10 cellular contexts compared by ENCODE assay signal in genomic region chr19:41537789-41538188, GRCh38. TPM values are rescaled to one million over a fixed set of nuclear protein-coding genes. Genes with fewer than 3 reads are reported as not detected.
DNase-seq lines count a peak whose midpoint lies in the region; ATAC-seq lines count a peak whose summit lies in the region.
"Had no signal": no experiment of that assay in that cellular context is flagged by ENCODE, and none has a peak within 500 bp of the region (broad histone marks: within the 10 kb centered on the region; RNA-seq: fewer than 3 reads in every experiment).

No MANE protein-coding gene starts in this region.

- DNase-seq in NCI-H1694 treated with DMSO at 0.1 percent for 48 hours (lab: John Stamatoyannopoulos, UW) (peak; percentile 7), NCI-H1694 (lab: John Stamatoyannopoulos, UW) (no peak), KBM-7 (peak; percentile 67), amniotic epithelial cell (ENCODE audit: low read depth) (peak; percentile 6), naive B cell (no peak), NCI-H187 treated with DMSO at 0.1 percent for 48 hours (lab: John Stamatoyannopoulos, UW) (no peak), NCI-H524 (lab: John Stamatoyannopoulos, UW) (no peak), caudate nucleus (lab: John Stamatoyannopoulos, UW) (no peak)
- DNase-seq: aorta; NK-92 treated with Interleukin-12 subunit alpha and Interleukin-12 subunit beta, amount 100 ng/mL, for 24 hours had no signal

- no peak overlapping the region for H3K27ac ChIP-seq in caudate nucleus (ENCODE audit: low read depth, low read length)

- H3K27ac Mint-ChIP-seq in naive B cell, result peak overlapping the region in 3 of 6 donors; percentile 15 to 85 (median 66)

- H3K4me1 Mint-ChIP-seq in naive B cell, result peaks cover 60 to 69% (median 62%) of the 10 kb centered on the region in 3 donors

- H3K36me3 Mint-ChIP-seq in naive B cell, result no peaks in the 10 kb centered on the region

- in situ Hi-C loops in KBM-7 (cut with MboI; ENCODE audit: low pct_unique_long_range_greater_than_20kb, low sequenced_read_pairs), result no loop called here

- H3K27me3 Mint-ChIP-seq in naive B cell, result no peaks in the 10 kb centered on the region

- no peak for ATAC-seq in naive B cell (ENCODE audit: low read depth in 2 of 2)

- H3K9me3 Mint-ChIP-seq in naive B cell, result peaks cover 0 to 5% (median 0%) of the 10 kb centered on the region in 7 donors

- H3K4me3 Mint-ChIP-seq in naive B cell, result peak overlapping the region in 7 of 8 donors; percentile 9 to 91 (median 82)

RNA-seq across cellular contexts. Expression of gene CEACAM21, which starts 38.2 kb away (rescaled TPM):
- 10 to 100 TPM in 5 of 6 donors, 1 to 10 TPM in 1; 7.1 to 57.2 (median 20.0) TPM for polyA plus RNA-seq in naive B cell (ENCODE audit: low read depth in 6 of 6)

Comparison
In these comparisons a context has a peak if more than half of its experiments do, and no peak if none do; other contexts are left out.
1. DNase-seq: peak in NCI-H1694 treated with DMSO at 0.1 percent for 48 hours (single experiment), KBM-7 (single experiment) and amniotic epithelial cell (single experiment); none in NCI-H1694 (single experiment), naive B cell (single experiment), NCI-H187 treated with DMSO at 0.1 percent for 48 hours (single experiment), NCI-H524 (0 of 2) and caudate nucleus (0 of 61).